1 cellular context compared by ENCODE assay signal in the genomic region with DNA sequence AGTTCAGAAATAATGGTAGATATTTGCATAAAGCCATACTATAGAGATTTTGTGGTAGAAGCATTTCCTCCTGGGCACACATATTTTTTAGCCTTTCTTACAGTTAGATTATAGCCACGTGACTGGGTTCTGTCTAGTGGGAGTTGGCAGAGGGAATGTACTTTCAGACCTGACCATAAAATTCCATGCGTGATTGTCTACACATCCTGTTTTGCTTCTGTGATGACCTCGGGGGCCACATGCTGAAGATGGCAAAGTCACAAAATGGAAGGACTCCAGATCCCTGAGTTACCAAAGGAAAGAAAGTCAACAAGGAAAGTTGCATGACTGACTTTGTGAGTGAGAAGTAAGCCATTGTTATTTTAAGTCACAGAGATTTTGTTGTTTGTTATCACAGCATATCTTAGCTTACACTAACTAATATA.
TF ChIP-seq lines count a peak whose summit lies in the region.

No MANE protein-coding gene starts in this region.

TF ChIP-seq in liver, 16 proteins besides CTCF, POLR2A, EP300 and RAD21 (continued from another document):
- TF ChIP-seq, protein P1, sequence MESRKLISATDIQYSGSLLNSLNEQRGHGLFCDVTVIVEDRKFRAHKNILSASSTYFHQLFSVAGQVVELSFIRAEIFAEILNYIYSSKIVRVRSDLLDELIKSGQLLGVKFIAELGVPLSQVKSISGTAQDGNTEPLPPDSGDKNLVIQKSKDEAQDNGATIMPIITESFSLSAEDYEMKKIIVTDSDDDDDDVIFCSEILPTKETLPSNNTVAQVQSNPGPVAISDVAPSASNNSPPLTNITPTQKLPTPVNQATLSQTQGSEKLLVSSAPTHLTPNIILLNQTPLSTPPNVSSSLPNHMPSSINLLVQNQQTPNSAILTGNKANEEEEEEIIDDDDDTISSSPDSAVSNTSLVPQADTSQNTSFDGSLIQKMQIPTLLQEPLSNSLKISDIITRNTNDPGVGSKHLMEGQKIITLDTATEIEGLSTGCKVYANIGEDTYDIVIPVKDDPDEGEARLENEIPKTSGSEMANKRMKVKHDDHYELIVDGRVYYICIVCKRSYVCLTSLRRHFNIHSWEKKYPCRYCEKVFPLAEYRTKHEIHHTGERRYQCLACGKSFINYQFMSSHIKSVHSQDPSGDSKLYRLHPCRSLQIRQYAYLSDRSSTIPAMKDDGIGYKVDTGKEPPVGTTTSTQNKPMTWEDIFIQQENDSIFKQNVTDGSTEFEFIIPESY (IDR thresholded peaks at IDR 0.05): no peak
- TF ChIP-seq YY1 (IDR thresholded peaks at IDR 0.05): no peak
- TF ChIP-seq, protein P2, sequence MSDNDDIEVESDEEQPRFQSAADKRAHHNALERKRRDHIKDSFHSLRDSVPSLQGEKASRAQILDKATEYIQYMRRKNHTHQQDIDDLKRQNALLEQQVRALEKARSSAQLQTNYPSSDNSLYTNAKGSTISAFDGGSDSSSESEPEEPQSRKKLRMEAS (IDR thresholded peaks at IDR 0.05): no peak
- TF ChIP-seq EGR1 (IDR thresholded peaks at IDR 0.05; ENCODE audit: low read depth in 2 of 2): no peak
